8 cellular contexts compared by ENCODE assay signal in genomic region chr20:324177-325042, GRCh38. TPM values are rescaled to one million over a fixed set of nuclear protein-coding genes. Genes with fewer than 3 reads are reported as not detected.
DNase-seq lines count a peak whose midpoint lies in the region; ATAC-seq and TF ChIP-seq lines count a peak whose summit lies in the region.

No MANE protein-coding gene starts in this region.

- peaks cover 4% of the 10 kb centered on the region for H3K4me1 ChIP-seq in RWPE2 (ENCODE audit: insufficient read depth, poor library complexity, severe bottlenecking)

- peak overlapping the region; percentile 78 for H3K4me3 ChIP-seq in LNCaP clone FGC (ENCODE audit: low read depth, low read length)
- peak overlapping the region; percentile 85 for H3K4me3 ChIP-seq in RWPE2 (ENCODE audit: severe bottlenecking)
- H3K4me3 ChIP-seq in fibroblast of villous mesenchyme (ENCODE audit: low read depth, low read length): peak overlapping the region; percentile 68
- H3K4me3 ChIP-seq in neural cell (ENCODE audit: low read length): peak overlapping the region; percentile 92

- peak overlapping the region; percentile 87 for H3K27ac ChIP-seq in RWPE2 (ENCODE audit: poor library complexity, severe bottlenecking)
- H3K27ac ChIP-seq in neural cell (ENCODE audit: low read length): peak overlapping the region; percentile 91

- H3K27ac Mint-ChIP-seq in stimulated activated naive CD8-positive, alpha-beta T cell treated with anti-CD3 and anti-CD28 coated beads, Interleukin-15, amount 100 ng/mL, for 72 hours: peak overlapping the region; percentile 49 to 85

- H3K79me2 ChIP-seq in neural cell (replicated peaks; ENCODE audit: insufficient read depth, low read length): peaks cover 17% of the 10 kb centered on the region

- peak; percentile 88 for DNase-seq in ELR (ENCODE audit: low read depth)
- peak; percentile 80 for DNase-seq in GOT3 (lab: John Stamatoyannopoulos, UW)
- no peak for DNase-seq in LNCaP clone FGC (ENCODE audit: low read depth)
- DNase-seq in RWPE2 (ENCODE audit: low spot score): peak; percentile 95
- DNase-seq in activated effector memory CD4-positive, alpha-beta T cell treated with Interleukin-2 at 50 U/mL for 16 hours: peak; percentile 83
- peak; percentile 83 for DNase-seq in fibroblast of villous mesenchyme (ENCODE audit: low read depth)
- DNase-seq in stimulated activated naive CD8-positive, alpha-beta T cell treated with anti-CD3 and anti-CD28 coated beads, Interleukin-15, amount 100 ng/mL, for 72 hours: peak; percentile 86 to 92

- H3F3A ChIP-seq in neural cell (ENCODE audit: insufficient read depth, low read length, poor library complexity, severe bottlenecking): peaks cover 8% of the 10 kb centered on the region

- no peak for TF ChIP-seq EP300 in neural cell (conservative IDR thresholded peaks at IDR 0.05; ENCODE audit: poor library complexity, severe bottlenecking)

- peak; percentile 14 for TF ChIP-seq RAD21 in neural cell (conservative IDR thresholded peaks at IDR 0.05)

- H3K36me3 ChIP-seq in RWPE2 (ENCODE audit: low read depth) (peaks cover 5% of the 10 kb centered on the region; the same call in 1 of the 2 replicates), neural cell (ENCODE audit: insufficient read depth, low read length) (no peaks in the 10 kb centered on the region)

- no peaks in the 10 kb centered on the region for H3K9me2 ChIP-seq in neural cell (ENCODE audit: insufficient read depth, low read length)

- H2AFZ ChIP-seq in neural cell (ENCODE audit: low read depth, low read length): peak overlapping the region; percentile 41

- no peaks in the 10 kb centered on the region for H3K27me3 Mint-ChIP-seq in stimulated activated naive CD8-positive, alpha-beta T cell treated with anti-CD3 and anti-CD28 coated beads, Interleukin-15, amount 100 ng/mL, for 72 hours

- H3K9me3 ChIP-seq in RWPE2 (ENCODE audit: severe bottlenecking) (no peaks in the 10 kb centered on the region), neural cell (ENCODE audit: low read length) (no peaks in the 10 kb centered on the region)

- no peak for TF ChIP-seq CTCF in LNCaP clone FGC (IDR thresholded peaks at IDR 0.05; ENCODE audit: control insufficient read depth, extremely low read depth, insufficient read depth)
- TF ChIP-seq CTCF in RWPE2 (IDR thresholded peaks at IDR 0.05; ENCODE audit: poor library complexity, severe bottlenecking): peak; percentile 29
- peak; percentile 38 for TF ChIP-seq CTCF in fibroblast of villous mesenchyme (IDR thresholded peaks at IDR 0.05; ENCODE audit: insufficient read depth, low read depth, low read length)
- TF ChIP-seq CTCF in neural cell (IDR thresholded peaks at IDR 0.05; ENCODE audit: poor library complexity, severe bottlenecking): peak; percentile 60

- ATAC-seq in RWPE2 (ENCODE audit: low read depth): peak; percentile 54
- ATAC-seq in stimulated activated naive CD8-positive, alpha-beta T cell treated with anti-CD3 and anti-CD28 coated beads, Interleukin-15, amount 100 ng/mL, for 72 hours: peak; percentile 69

- H3K27me3 ChIP-seq in RWPE2 (ENCODE audit: insufficient read depth, poor library complexity, severe bottlenecking): no peaks in the 10 kb centered on the region
- no peaks in the 10 kb centered on the region for H3K27me3 ChIP-seq in neural cell (ENCODE audit: insufficient read depth, low read depth, low read length)

- peaks cover 8% of the 10 kb centered on the region for H4K20me1 ChIP-seq in neural cell (ENCODE audit: insufficient read depth)

- H3K4me1 Mint-ChIP-seq in stimulated activated naive CD8-positive, alpha-beta T cell treated with anti-CD3 and anti-CD28 coated beads, Interleukin-15, amount 100 ng/mL, for 72 hours: peaks cover 32% of the 10 kb centered on the region

- H3K9me3 Mint-ChIP-seq in stimulated activated naive CD8-positive, alpha-beta T cell treated with anti-CD3 and anti-CD28 coated beads, Interleukin-15, amount 100 ng/mL, for 72 hours: no peaks in the 10 kb centered on the region

- peak overlapping the region; percentile 89 to 90 for H3K4me3 Mint-ChIP-seq in stimulated activated naive CD8-positive, alpha-beta T cell treated with anti-CD3 and anti-CD28 coated beads, Interleukin-15, amount 100 ng/mL, for 72 hours

- H3K9ac ChIP-seq in neural cell (ENCODE audit: low read length): peak overlapping the region; percentile 78

- peak overlapping the region; percentile 98 for H3K4me2 ChIP-seq in neural cell (ENCODE audit: low read length)

TF ChIP-seq in neural cell, 6 proteins besides CTCF, POLR2A, EP300 and RAD21:
- TF ChIP-seq MXI1 (conservative IDR thresholded peaks at IDR 0.05; ENCODE audit: poor library complexity, severe bottlenecking) (peak; percentile 99), TAF1 (IDR thresholded peaks at IDR 0.05; ENCODE audit: low read depth) (peak; percentile 26), EZH2 (IDR thresholded peaks at IDR 0.05; ENCODE audit: borderline replicate concordance, insufficient read depth, low read length, poor library complexity, severe bottlenecking) (no peak), SMC3 (conservative IDR thresholded peaks at IDR 0.05; ENCODE audit: poor library complexity) (peak; percentile 26), POLR2AphosphoS5 (IDR thresholded peaks at IDR 0.05) (peak; percentile 51)
- TF ChIP-seq, protein P1, sequence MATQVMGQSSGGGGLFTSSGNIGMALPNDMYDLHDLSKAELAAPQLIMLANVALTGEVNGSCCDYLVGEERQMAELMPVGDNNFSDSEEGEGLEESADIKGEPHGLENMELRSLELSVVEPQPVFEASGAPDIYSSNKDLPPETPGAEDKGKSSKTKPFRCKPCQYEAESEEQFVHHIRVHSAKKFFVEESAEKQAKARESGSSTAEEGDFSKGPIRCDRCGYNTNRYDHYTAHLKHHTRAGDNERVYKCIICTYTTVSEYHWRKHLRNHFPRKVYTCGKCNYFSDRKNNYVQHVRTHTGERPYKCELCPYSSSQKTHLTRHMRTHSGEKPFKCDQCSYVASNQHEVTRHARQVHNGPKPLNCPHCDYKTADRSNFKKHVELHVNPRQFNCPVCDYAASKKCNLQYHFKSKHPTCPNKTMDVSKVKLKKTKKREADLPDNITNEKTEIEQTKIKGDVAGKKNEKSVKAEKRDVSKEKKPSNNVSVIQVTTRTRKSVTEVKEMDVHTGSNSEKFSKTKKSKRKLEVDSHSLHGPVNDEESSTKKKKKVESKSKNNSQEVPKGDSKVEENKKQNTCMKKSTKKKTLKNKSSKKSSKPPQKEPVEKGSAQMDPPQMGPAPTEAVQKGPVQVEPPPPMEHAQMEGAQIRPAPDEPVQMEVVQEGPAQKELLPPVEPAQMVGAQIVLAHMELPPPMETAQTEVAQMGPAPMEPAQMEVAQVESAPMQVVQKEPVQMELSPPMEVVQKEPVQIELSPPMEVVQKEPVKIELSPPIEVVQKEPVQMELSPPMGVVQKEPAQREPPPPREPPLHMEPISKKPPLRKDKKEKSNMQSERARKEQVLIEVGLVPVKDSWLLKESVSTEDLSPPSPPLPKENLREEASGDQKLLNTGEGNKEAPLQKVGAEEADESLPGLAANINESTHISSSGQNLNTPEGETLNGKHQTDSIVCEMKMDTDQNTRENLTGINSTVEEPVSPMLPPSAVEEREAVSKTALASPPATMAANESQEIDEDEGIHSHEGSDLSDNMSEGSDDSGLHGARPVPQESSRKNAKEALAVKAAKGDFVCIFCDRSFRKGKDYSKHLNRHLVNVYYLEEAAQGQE (IDR thresholded peaks at IDR 0.05; ENCODE audit: borderline replicate concordance): peak; percentile 56

RNA-seq across cellular contexts. Expression of gene SOX12, which starts 0.9 kb away (rescaled TPM):
- total RNA-seq in fibroblast of villous mesenchyme: 6.0 and 6.8 TPM in 2 replicates
- 6.8 and 9.6 TPM in 2 replicates for polyA plus RNA-seq in neural cell
- 12.5 and 13.4 TPM in 2 replicates for polyA minus RNA-seq in neural cell

RNA-seq across cellular contexts. Expression of gene NRSN2, which starts 22.5 kb away (rescaled TPM):
- total RNA-seq in fibroblast of villous mesenchyme: 53.5 and 73.1 TPM in 2 replicates
- 19.6 and 43.1 TPM in 2 replicates for polyA plus RNA-seq in neural cell
- 29.2 and 30.7 TPM in 2 replicates for polyA minus RNA-seq in neural cell

RNA-seq across cellular contexts. Expression of gene ZCCHC3, which starts 27.0 kb away (rescaled TPM):
- 10.6 and 11.2 TPM in 2 replicates for total RNA-seq in fibroblast of villous mesenchyme
- polyA plus RNA-seq in neural cell: 15.5 and 19.5 TPM in 2 replicates
- 32.5 and 41.9 TPM in 2 replicates for polyA minus RNA-seq in neural cell

RNA-seq across cellular contexts. Expression of gene C20orf96, which starts 33.9 kb away (rescaled TPM):
- 1.3 and 1.9 TPM in 2 replicates for total RNA-seq in fibroblast of villous mesenchyme
- polyA plus RNA-seq in neural cell: 7.8 and 10.9 TPM in 2 replicates
- polyA minus RNA-seq in neural cell: 8.0 and 8.7 TPM in 2 replicates

RNA-seq across cellular contexts. Expression of gene TRIB3, which starts 56.1 kb away (rescaled TPM):
- total RNA-seq in fibroblast of villous mesenchyme: 36.7 and 100 TPM in 2 replicates
- 6.0 and 6.8 TPM in 2 replicates for polyA plus RNA-seq in neural cell
- polyA minus RNA-seq in neural cell: 9.0 and 9.7 TPM in 2 replicates
